ENCODE assay signal across 8 cellular contexts in the genomic region with DNA sequence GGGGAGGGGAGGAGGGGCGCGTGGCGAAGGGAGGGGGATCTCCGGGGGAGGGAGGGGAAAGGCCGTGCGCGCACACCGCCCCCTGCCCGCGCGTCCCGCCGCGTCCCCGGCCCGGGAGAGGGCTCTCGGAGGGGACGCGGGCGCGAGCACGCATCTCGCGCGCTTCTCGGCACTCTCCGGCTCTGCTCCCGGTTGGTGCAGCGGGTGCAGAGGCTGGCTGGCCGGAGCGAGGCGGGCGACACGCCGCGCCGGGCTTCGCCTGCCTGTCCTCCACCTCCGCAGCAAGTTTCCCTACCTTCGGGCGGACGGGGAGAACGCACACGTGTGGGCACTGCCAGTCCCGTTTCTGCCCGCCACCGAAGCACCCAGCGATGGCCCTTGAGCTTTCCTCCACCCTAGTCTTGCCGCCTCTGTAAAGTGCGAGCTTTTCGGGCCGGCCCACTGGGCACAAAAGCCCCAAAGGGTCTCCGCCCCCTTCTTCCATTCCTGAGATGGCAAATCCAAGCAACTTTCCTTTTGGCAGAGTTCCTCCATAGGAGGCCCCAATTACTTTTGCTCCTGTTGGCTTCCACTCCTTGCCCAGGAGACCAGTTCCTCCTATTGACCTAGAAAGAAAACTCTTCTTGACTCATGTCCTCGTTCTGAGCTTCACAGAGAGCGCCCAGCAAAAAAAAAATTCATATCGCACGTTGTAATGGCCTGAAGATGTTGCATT. TPM values are rescaled to one million over a fixed set of nuclear protein-coding genes. Genes with fewer than 3 reads are reported as not detected.
DNase-seq lines count a peak whose midpoint lies in the region; ATAC-seq and TF ChIP-seq lines count a peak whose summit lies in the region.

No MANE protein-coding gene starts in this region.

- DNase-seq in AG10803 (ENCODE audit: low read depth) (peak; percentile 64), NCI-H510A treated with DMSO at 0.1 percent for 48 hours (lab: John Stamatoyannopoulos, UW) (peak; percentile 51), mesenteric fat pad (ENCODE audit: low spot score) (peak; percentile 92)
- DNase-seq in activated CD4-positive, alpha-beta memory T cell treated with anti-CD3 and anti-CD28 coated beads, Interleukin-2, amount 10 ng/mL, durations not matched to agents 7 days and 5 days: peak; percentile 78
- peak; percentile 67 to 72 for DNase-seq in stimulated activated CD8-positive, alpha-beta memory T cell treated with anti-CD3 and anti-CD28 coated beads, Interleukin-15, amount 100 ng/mL, for 48 hours (ENCODE audit: low read depth in 2 of 2)

- CTCF ChIA-PET in activated CD4-positive, alpha-beta memory T cell treated with anti-CD3 and anti-CD28 coated beads, Interleukin-2, amount 10 ng/mL, durations not matched to agents 7 days and 5 days (lab: Charles Lee): interaction anchor here (1.0 to 5.7 kb wide), 19 partner anchors 9 to 143 kb away, joined by 3 to 36 read pairs (median 5); a partner anchor contains a TSS

- H3K36me3 ChIP-seq in endocrine pancreas (ENCODE audit: control insufficient read depth, insufficient read depth, low read length): peaks cover under 1% of the 10 kb centered on the region

- H3K4me3 ChIP-seq in AG10803 (ENCODE audit: low read length): peak overlapping the region; percentile 84
- H3K4me3 ChIP-seq in endocrine pancreas (ENCODE audit: control insufficient read depth, insufficient read depth, low read length): peak overlapping the region; percentile 70

- POLR2A ChIA-PET in activated CD4-positive, alpha-beta memory T cell treated with anti-CD3 and anti-CD28 coated beads, Interleukin-2, amount 10 ng/mL, durations not matched to agents 7 days and 5 days (lab: Charles Lee): interaction anchor here (0.6 to 15.2 kb wide), 28 partner anchors 8 to 1098 kb away, joined by 3 to 263 read pairs (median 6); a partner anchor contains a TSS

- H3K4me1 Mint-ChIP-seq in activated CD4-positive, alpha-beta memory T cell treated with anti-CD3 and anti-CD28 coated beads, Interleukin-2, amount 10 ng/mL, durations not matched to agents 7 days and 5 days: peaks cover 56% of the 10 kb centered on the region

- H3K4me3 Mint-ChIP-seq in activated CD4-positive, alpha-beta memory T cell treated with anti-CD3 and anti-CD28 coated beads, Interleukin-2, amount 10 ng/mL, durations not matched to agents 7 days and 5 days: peak overlapping the region; percentile 84

- H3K36me3 Mint-ChIP-seq in activated CD4-positive, alpha-beta memory T cell treated with anti-CD3 and anti-CD28 coated beads, Interleukin-2, amount 10 ng/mL, durations not matched to agents 7 days and 5 days (ENCODE audit: low read depth): peaks cover 40% of the 10 kb centered on the region

- peaks cover 22% of the 10 kb centered on the region for H3K4me1 ChIP-seq in endocrine pancreas (ENCODE audit: control insufficient read depth, insufficient read depth, low read length)

- peak overlapping the region; percentile 93 for H3K27ac Mint-ChIP-seq in activated CD4-positive, alpha-beta memory T cell treated with anti-CD3 and anti-CD28 coated beads, Interleukin-2, amount 10 ng/mL, durations not matched to agents 7 days and 5 days

- H3K9ac ChIP-seq in endocrine pancreas (ENCODE audit: control insufficient read depth, insufficient read depth, low read length): peak overlapping the region; percentile 90

- no peaks in the 10 kb centered on the region for H3K9me3 ChIP-seq in endocrine pancreas (ENCODE audit: control insufficient read depth, low read length)

- H3K9me3 Mint-ChIP-seq in activated CD4-positive, alpha-beta memory T cell treated with anti-CD3 and anti-CD28 coated beads, Interleukin-2, amount 10 ng/mL, durations not matched to agents 7 days and 5 days: no peaks in the 10 kb centered on the region

- ATAC-seq in GM19023 (IDR thresholded peaks at IDR 0.05; ENCODE audit: unreplicated experiment) (peak; percentile 48), HG03159 (IDR thresholded peaks at IDR 0.05; ENCODE audit: unreplicated experiment) (peak; percentile 48)

- no peaks in the 10 kb centered on the region for H3K27me3 Mint-ChIP-seq in activated CD4-positive, alpha-beta memory T cell treated with anti-CD3 and anti-CD28 coated beads, Interleukin-2, amount 10 ng/mL, durations not matched to agents 7 days and 5 days

- no peaks in the 10 kb centered on the region for H3K27me3 ChIP-seq in endocrine pancreas (ENCODE audit: control insufficient read depth, insufficient read depth, low read length)

- no peak for TF ChIP-seq CTCF in AG10803 (conservative IDR thresholded peaks at IDR 0.05; ENCODE audit: low read length)

RNA-seq across cellular contexts. Expression of a gene that starts 0.4 kb away (rescaled TPM):
- total RNA-seq in activated CD4-positive, alpha-beta memory T cell treated with anti-CD3 and anti-CD28 coated beads, Interleukin-2, amount 10 ng/mL, durations not matched to agents 7 days and 5 days: 10 to 100 TPM; 28.6 to 31.0 TPM
- total RNA-seq in mesenteric fat pad: 296 TPM

RNA-seq across cellular contexts. Expression of a gene that starts 0.6 kb away (rescaled TPM):
- total RNA-seq in activated CD4-positive, alpha-beta memory T cell treated with anti-CD3 and anti-CD28 coated beads, Interleukin-2, amount 10 ng/mL, durations not matched to agents 7 days and 5 days: 10 to 100 TPM; 33.7 to 45.5 TPM
- 39.7 TPM for total RNA-seq in mesenteric fat pad

RNA-seq across cellular contexts. Expression of a gene that starts 26.0 kb away (rescaled TPM):
- 100 to 1,000 TPM; 780 to 786 TPM for total RNA-seq in activated CD4-positive, alpha-beta memory T cell treated with anti-CD3 and anti-CD28 coated beads, Interleukin-2, amount 10 ng/mL, durations not matched to agents 7 days and 5 days
- total RNA-seq in mesenteric fat pad: 2.3 TPM

RNA-seq across cellular contexts. Expression of a gene that starts 50.9 kb away (rescaled TPM):
- total RNA-seq in activated CD4-positive, alpha-beta memory T cell treated with anti-CD3 and anti-CD28 coated beads, Interleukin-2, amount 10 ng/mL, durations not matched to agents 7 days and 5 days: 10 to 100 TPM; 46.1 to 47.4 TPM
- 18.0 TPM for total RNA-seq in mesenteric fat pad

Comparison
In these comparisons a context has a peak if more than half of its experiments do, and no peak if none do; other contexts are left out.
1. Peak in every context shown above with its lines: DNase-seq, ATAC-seq and H3K4me3 ChIP-seq.
2. RNA of a gene that starts 26.0 kb away (total RNA-seq): 780 to 786 TPM in activated CD4-positive, alpha-beta memory T cell treated with anti-CD3 and anti-CD28 coated beads, Interleukin-2, amount 10 ng/mL, durations not matched to agents 7 days and 5 days; 2.3 TPM in mesenteric fat pad (single experiment); every median in the first group is over 100 times any median in the second.